ENCODE assay signal across 23 cellular contexts in genomic region chr15:85495096-85495495, GRCh38.
DNase-seq lines count a peak whose midpoint lies in the region; ATAC-seq, FAIRE-seq and TF ChIP-seq lines count a peak whose summit lies in the region.
"Had no signal": no experiment of that assay in that cellular context is flagged by ENCODE, and none has a peak within 500 bp of the region (broad histone marks: within the 10 kb centered on the region; RNA-seq: fewer than 3 reads in every experiment).

No MANE protein-coding gene starts in this region.

- H3K4me3 ChIP-seq in heart right ventricle (no peak overlapping the region), heart left ventricle (no peak overlapping the region), astrocyte (ENCODE audit: insufficient read depth, low read depth, low read length) (no peak overlapping the region), lung (no peak overlapping the region), transverse colon (no peak overlapping the region), left lung (no peak overlapping the region)
- H3K4me3 ChIP-seq: body of pancreas, MG63 had no signal

- no peak for FAIRE-seq in astrocyte (lab: Jason Lieb, UNC)
- FAIRE-seq: A204.1, H1 had no signal

- H3K36me3 Mint-ChIP-seq in astrocyte (ENCODE audit: low read depth, unreplicated experiment) = no peaks in the 10 kb centered on the region
- H3K36me3 Mint-ChIP-seq: mesothelial cell of epicardium had no signal

- H3K9me3 ChIP-seq in heart right ventricle (no peaks in the 10 kb centered on the region), heart left ventricle (no peaks in the 10 kb centered on the region), astrocyte (ENCODE audit: insufficient read depth, low read depth, low read length) (no peaks in the 10 kb centered on the region), lung (ENCODE audit: control insufficient read depth in 2 of 2, insufficient read depth in 1 of 2, low read length in 1 of 2) (no peaks in the 10 kb centered on the region), transverse colon (no peaks in the 10 kb centered on the region), left lung (no peaks in the 10 kb centered on the region)
- H3K9me3 ChIP-seq: body of pancreas, MG63 had no signal

- no peaks in the 10 kb centered on the region for H3K27me3 ChIP-seq in heart right ventricle
- H3K27me3 ChIP-seq in heart left ventricle = no peaks in the 10 kb centered on the region
- H3K27me3 ChIP-seq in astrocyte (ENCODE audit: insufficient read depth, low read length) = no peaks in the 10 kb centered on the region
- no peaks in the 10 kb centered on the region for H3K27me3 ChIP-seq in lung (ENCODE audit: control insufficient read depth, insufficient read depth)
- no peaks in the 10 kb centered on the region for H3K27me3 ChIP-seq in transverse colon
- H3K27me3 ChIP-seq in left lung = no peaks in the 10 kb centered on the region
- H3K27me3 ChIP-seq: body of pancreas, MG63 had no signal

- H4K20me1 ChIP-seq in astrocyte (ENCODE audit: insufficient read depth, low read length) = peaks cover 68% of the 10 kb centered on the region

- H3K4me2 ChIP-seq in astrocyte (ENCODE audit: low read length) = no peak overlapping the region

- no peak overlapping the region for H2AFZ ChIP-seq in astrocyte (ENCODE audit: low read depth, low read length)

- DNase-seq in heart right ventricle (no peak), heart left ventricle (no peak), astrocyte (ENCODE audit: low read depth) (no peak), lung (ENCODE audit: low spot score) (no peak), transverse colon (no peak), left lung (no peak)
- no peak for DNase-seq in stimulated activated CD4-positive, alpha-beta T cell treated with anti-CD3 and anti-CD28 coated beads, Interleukin-2, amount 100 ng/mL, for 48 hours
- DNase-seq: activated B cell treated with CpG ODN at 0.5 μM for 24 hours; activated CD8-positive, alpha-beta T cell treated with anti-CD3 and anti-CD28 coated beads for 36 hours; activated naive CD8-positive, alpha-beta T cell treated with anti-CD3 and anti-CD28 coated beads for 36 hours; activated T-cell treated with anti-CD3 and anti-CD28 coated beads, Interleukin-2, amount 50 U/mL, for 48 hours; CD4-positive, CD25-positive, alpha-beta regulatory T cell; DND-41; glutamatergic neuron; NCI-H1694 treated with DMSO at 0.1 percent for 48 hours; stimulated activated naive CD4-positive, alpha-beta T cell treated with Interleukin-2 at 50 U/mL for 16 hours; T-helper 1 cell had no signal

- H3K4me1 Mint-ChIP-seq in astrocyte (ENCODE audit: low read depth, unreplicated experiment) = peaks cover 45% of the 10 kb centered on the region

- peaks cover 18 to 91% (median 86%) of the 10 kb centered on the region in 9 donors for H3K4me1 ChIP-seq in heart right ventricle
- H3K4me1 ChIP-seq in heart left ventricle = peaks cover 12 to 93% (median 73%) of the 10 kb centered on the region in 12 donors
- H3K4me1 ChIP-seq in astrocyte (ENCODE audit: insufficient read depth, low read length) = peaks cover 18% of the 10 kb centered on the region
- peaks cover 6 to 66% of the 10 kb centered on the region in 2 donors for H3K4me1 ChIP-seq in lung (ENCODE audit: control insufficient read depth in 2 of 2, insufficient read depth in 2 of 2, low read length in 2 of 2)
- H3K4me1 ChIP-seq in transverse colon = peaks cover 7 to 53% (median 33%) of the 10 kb centered on the region in 4 donors
- H3K4me1 ChIP-seq in left lung = peaks cover 21 to 64% of the 10 kb centered on the region in 2 donors

- TF ChIP-seq POLR2A in heart left ventricle (IDR thresholded peaks at IDR 0.05) (no peak), transverse colon (IDR thresholded peaks at IDR 0.05) (no peak)

- no peaks in the 10 kb centered on the region for H3K27me3 Mint-ChIP-seq in astrocyte (ENCODE audit: low read depth, unreplicated experiment)
- H3K27me3 Mint-ChIP-seq: activated B cell treated with CpG ODN at 0.5 μM for 24 hours; activated CD8-positive, alpha-beta T cell treated with anti-CD3 and anti-CD28 coated beads for 36 hours; activated naive CD8-positive, alpha-beta T cell treated with anti-CD3 and anti-CD28 coated beads for 36 hours; CD4-positive, CD25-positive, alpha-beta regulatory T cell had no signal

- H3K27ac ChIP-seq in heart right ventricle (peak overlapping the region in 6 of 10 donors; percentile 27 to 66 (median 59)), heart left ventricle (peak overlapping the region in 6 of 12 donors; percentile 8 to 76 (median 64)), astrocyte (ENCODE audit: low read depth, low read length) (peak overlapping the region; percentile 74), lung (ENCODE audit: low read depth in 1 of 2, low read length in 1 of 2) (peak overlapping the region; percentile 16 to 22), transverse colon (peak overlapping the region; percentile 47 to 78 (median 72)), left lung (no peak overlapping the region)

- in situ Hi-C loops in transverse colon (cut with MboI; ENCODE audit: low pct_ligation_motif_present in 1 of 4, low pct_unique_long_range_greater_than_20kb in 1 of 4, low sequenced_read_pairs in 3 of 4) = loop anchor here (25.0 kb wide), 6 partner anchors 92 to 342 kb away; no protein-coding TSS in a partner anchor

- peaks cover 70% of the 10 kb centered on the region for H3K79me2 ChIP-seq in astrocyte (ENCODE audit: insufficient read depth, low read length)

- WGBS in heart right ventricle, 2 donors = 61 to 65% methylated on average over 3 of the region's 3 CpGs
- WGBS in heart left ventricle, 4 donors = 54 to 72% (median 61%) methylated on average over 3 of the region's 3 CpGs
- WGBS in lung, 2 donors = 79 to 93% methylated on average over 3 of the region's 3 CpGs
- 71% methylated on average over 3 of the region's 3 CpGs; no CpG with 5 or more reads in 1 of the 2 donors for WGBS in transverse colon (ENCODE audit: low coverage in 1 of 2), 2 donors

- ATAC-seq in heart right ventricle = no peak
- no peak for ATAC-seq in heart left ventricle
- no peak for ATAC-seq in lung (ENCODE audit: insufficient read depth, low FRiP score)
- ATAC-seq in HG03095 (IDR thresholded peaks at IDR 0.05; ENCODE audit: unreplicated experiment) = no peak
- ATAC-seq in left lung = no peak
- ATAC-seq: activated CD8-positive, alpha-beta T cell treated with anti-CD3 and anti-CD28 coated beads for 36 hours had no signal

- H3K9ac ChIP-seq in astrocyte (ENCODE audit: low read length) = no peak overlapping the region

- H3K36me3 ChIP-seq in heart right ventricle (no peaks in the 10 kb centered on the region), heart left ventricle (no peaks in the 10 kb centered on the region), astrocyte (ENCODE audit: insufficient read depth, low read length) (no peaks in the 10 kb centered on the region), lung (ENCODE audit: control insufficient read depth in 2 of 2, insufficient read depth in 2 of 2, low read length in 2 of 2) (peaks cover 0 to 2% of the 10 kb centered on the region in 2 donors), transverse colon (no peaks in the 10 kb centered on the region), left lung (no peaks in the 10 kb centered on the region)
- H3K36me3 ChIP-seq: MG63 had no signal

- H3K27ac Mint-ChIP-seq in astrocyte (ENCODE audit: unreplicated experiment) = peak overlapping the region; percentile 37
- H3K27ac Mint-ChIP-seq: activated B cell treated with CpG ODN at 0.5 μM for 24 hours; activated CD8-positive, alpha-beta T cell treated with anti-CD3 and anti-CD28 coated beads for 36 hours; activated naive CD8-positive, alpha-beta T cell treated with anti-CD3 and anti-CD28 coated beads for 36 hours; mesothelial cell of epicardium had no signal

- intact Hi-C loops in heart right ventricle (cut with DNase I) (loop anchor here in 5 of 10 donors (5.0 to 10.0 kb wide), 5 partner anchors 87 to 340 kb away; no protein-coding TSS in a partner anchor), heart left ventricle (cut with DNase I) (loop anchor here in 4 of 10 donors (5.0 to 10.0 kb wide), 4 partner anchors 87 to 220 kb away; no protein-coding TSS in a partner anchor), transverse colon (cut with DNase I; ENCODE audit: low total_unique reads) (no loop called here), left lung (cut with DNase I) (no loop called here)

- TF ChIP-seq CTCF in heart right ventricle (IDR thresholded peaks at IDR 0.05) = no peak
- no peak for TF ChIP-seq CTCF in heart left ventricle (IDR thresholded peaks at IDR 0.05)
- TF ChIP-seq CTCF in astrocyte (IDR thresholded peaks at IDR 0.05; ENCODE audit: insufficient read depth, low read depth, low read length) = no peak
- no peak for TF ChIP-seq CTCF in lung (IDR thresholded peaks at IDR 0.05; ENCODE audit: control extremely low read depth, extremely low read depth)
- TF ChIP-seq CTCF in transverse colon (IDR thresholded peaks at IDR 0.05) = no peak
- TF ChIP-seq CTCF in left lung (IDR thresholded peaks at IDR 0.05) = no peak

- H3K4me3 Mint-ChIP-seq in astrocyte (ENCODE audit: unreplicated experiment) = no peak overlapping the region
- H3K4me3 Mint-ChIP-seq: activated B cell treated with CpG ODN at 0.5 μM for 24 hours; activated CD8-positive, alpha-beta T cell treated with anti-CD3 and anti-CD28 coated beads for 36 hours; activated naive CD8-positive, alpha-beta T cell treated with anti-CD3 and anti-CD28 coated beads for 36 hours; CD4-positive, CD25-positive, alpha-beta regulatory T cell; mesothelial cell of epicardium had no signal

- no peak for TF ChIP-seq EP300 in transverse colon (IDR thresholded peaks at IDR 0.05; ENCODE audit: low read depth)

- H3K9me3 Mint-ChIP-seq in astrocyte (ENCODE audit: unreplicated experiment) = no peaks in the 10 kb centered on the region
- H3K9me3 Mint-ChIP-seq: activated B cell treated with CpG ODN at 0.5 μM for 24 hours; activated CD8-positive, alpha-beta T cell treated with anti-CD3 and anti-CD28 coated beads for 36 hours; activated naive CD8-positive, alpha-beta T cell treated with anti-CD3 and anti-CD28 coated beads for 36 hours; CD4-positive, CD25-positive, alpha-beta regulatory T cell; mesothelial cell of epicardium had no signal

Comparison
In these comparisons a context has a peak if more than half of its experiments do, and no peak if none do; other contexts are left out.
1. H3K27ac ChIP-seq: peak in heart right ventricle (6 of 10), astrocyte (single experiment), lung (2 of 2) and transverse colon (4 of 4); none in left lung (0 of 2).